1 cellular context compared by ENCODE assay signal in genomic region chr5:84642324-84642723, GRCh38.
TF ChIP-seq lines count a peak whose summit lies in the region.

No MANE protein-coding gene starts in this region.

TF ChIP-seq in GM23338, 12 proteins besides CTCF, POLR2A, EP300 and RAD21 (continued from another document):
- TF ChIP-seq, protein P1, sequence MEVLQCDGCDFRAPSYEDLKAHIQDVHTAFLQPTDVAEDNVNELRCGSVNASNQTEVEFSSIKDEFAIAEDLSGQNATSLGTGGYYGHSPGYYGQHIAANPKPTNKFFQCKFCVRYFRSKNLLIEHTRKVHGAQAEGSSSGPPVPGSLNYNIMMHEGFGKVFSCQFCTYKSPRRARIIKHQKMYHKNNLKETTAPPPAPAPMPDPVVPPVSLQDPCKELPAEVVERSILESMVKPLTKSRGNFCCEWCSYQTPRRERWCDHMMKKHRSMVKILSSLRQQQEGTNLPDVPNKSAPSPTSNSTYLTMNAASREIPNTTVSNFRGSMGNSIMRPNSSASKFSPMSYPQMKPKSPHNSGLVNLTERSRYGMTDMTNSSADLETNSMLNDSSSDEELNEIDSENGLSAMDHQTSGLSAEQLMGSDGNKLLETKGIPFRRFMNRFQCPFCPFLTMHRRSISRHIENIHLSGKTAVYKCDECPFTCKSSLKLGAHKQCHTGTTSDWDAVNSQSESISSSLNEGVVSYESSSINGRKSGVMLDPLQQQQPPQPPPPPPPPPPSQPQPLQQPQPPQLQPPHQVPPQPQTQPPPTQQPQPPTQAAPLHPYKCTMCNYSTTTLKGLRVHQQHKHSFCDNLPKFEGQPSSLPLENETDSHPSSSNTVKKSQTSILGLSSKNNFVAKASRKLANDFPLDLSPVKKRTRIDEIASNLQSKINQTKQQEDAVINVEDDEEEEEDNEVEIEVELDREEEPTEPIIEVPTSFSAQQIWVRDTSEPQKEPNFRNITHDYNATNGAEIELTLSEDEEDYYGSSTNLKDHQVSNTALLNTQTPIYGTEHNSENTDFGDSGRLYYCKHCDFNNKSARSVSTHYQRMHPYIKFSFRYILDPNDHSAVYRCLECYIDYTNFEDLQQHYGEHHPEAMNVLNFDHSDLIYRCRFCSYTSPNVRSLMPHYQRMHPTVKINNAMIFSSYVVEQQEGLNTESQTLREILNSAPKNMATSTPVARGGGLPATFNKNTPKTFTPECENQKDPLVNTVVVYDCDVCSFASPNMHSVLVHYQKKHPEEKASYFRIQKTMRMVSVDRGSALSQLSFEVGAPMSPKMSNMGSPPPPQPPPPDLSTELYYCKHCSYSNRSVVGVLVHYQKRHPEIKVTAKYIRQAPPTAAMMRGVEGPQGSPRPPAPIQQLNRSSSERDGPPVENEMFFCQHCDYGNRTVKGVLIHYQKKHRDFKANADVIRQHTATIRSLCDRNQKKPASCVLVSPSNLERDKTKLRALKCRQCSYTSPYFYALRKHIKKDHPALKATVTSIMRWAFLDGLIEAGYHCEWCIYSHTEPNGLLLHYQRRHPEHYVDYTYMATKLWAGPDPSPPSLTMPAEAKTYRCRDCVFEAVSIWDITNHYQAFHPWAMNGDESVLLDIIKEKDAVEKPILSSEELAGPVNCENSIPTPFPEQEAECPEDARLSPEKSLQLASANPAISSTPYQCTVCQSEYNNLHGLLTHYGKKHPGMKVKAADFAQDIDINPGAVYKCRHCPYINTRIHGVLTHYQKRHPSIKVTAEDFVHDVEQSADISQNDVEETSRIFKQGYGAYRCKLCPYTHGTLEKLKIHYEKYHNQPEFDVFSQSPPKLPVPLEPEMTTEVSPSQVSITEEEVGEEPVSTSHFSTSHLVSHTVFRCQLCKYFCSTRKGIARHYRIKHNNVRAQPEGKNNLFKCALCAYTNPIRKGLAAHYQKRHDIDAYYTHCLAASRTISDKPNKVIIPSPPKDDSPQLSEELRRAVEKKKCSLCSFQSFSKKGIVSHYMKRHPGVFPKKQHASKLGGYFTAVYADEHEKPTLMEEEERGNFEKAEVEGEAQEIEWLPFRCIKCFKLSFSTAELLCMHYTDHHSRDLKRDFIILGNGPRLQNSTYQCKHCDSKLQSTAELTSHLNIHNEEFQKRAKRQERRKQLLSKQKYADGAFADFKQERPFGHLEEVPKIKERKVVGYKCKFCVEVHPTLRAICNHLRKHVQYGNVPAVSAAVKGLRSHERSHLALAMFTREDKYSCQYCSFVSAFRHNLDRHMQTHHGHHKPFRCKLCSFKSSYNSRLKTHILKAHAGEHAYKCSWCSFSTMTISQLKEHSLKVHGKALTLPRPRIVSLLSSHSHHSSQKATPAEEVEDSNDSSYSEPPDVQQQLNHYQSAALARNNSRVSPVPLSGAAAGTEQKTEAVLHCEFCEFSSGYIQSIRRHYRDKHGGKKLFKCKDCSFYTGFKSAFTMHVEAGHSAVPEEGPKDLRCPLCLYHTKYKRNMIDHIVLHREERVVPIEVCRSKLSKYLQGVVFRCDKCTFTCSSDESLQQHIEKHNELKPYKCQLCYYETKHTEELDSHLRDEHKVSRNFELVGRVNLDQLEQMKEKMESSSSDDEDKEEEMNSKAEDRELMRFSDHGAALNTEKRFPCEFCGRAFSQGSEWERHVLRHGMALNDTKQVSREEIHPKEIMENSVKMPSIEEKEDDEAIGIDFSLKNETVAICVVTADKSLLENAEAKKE (CRISPR knock-in tag; IDR thresholded peaks at IDR 0.05), result no peak
- TF ChIP-seq EZH2 (IDR thresholded peaks at IDR 0.05; ENCODE audit: low read depth, unreplicated experiment), result no peak
- TF ChIP-seq CREB1 (CRISPR knock-in tag; IDR thresholded peaks at IDR 0.05; ENCODE audit: low read depth), result no peak
- TF ChIP-seq NANOG (IDR thresholded peaks at IDR 0.05; ENCODE audit: borderline replicate concordance), result no peak
- TF ChIP-seq JUNB (IDR thresholded peaks at IDR 0.05; ENCODE audit: unreplicated experiment), result no peak
- no peak for TF ChIP-seq ZNF114 (CRISPR knock-in tag; IDR thresholded peaks at IDR 0.05)
